Comparison of ENCODE assay signal across 14 cellular contexts in the genomic region with DNA sequence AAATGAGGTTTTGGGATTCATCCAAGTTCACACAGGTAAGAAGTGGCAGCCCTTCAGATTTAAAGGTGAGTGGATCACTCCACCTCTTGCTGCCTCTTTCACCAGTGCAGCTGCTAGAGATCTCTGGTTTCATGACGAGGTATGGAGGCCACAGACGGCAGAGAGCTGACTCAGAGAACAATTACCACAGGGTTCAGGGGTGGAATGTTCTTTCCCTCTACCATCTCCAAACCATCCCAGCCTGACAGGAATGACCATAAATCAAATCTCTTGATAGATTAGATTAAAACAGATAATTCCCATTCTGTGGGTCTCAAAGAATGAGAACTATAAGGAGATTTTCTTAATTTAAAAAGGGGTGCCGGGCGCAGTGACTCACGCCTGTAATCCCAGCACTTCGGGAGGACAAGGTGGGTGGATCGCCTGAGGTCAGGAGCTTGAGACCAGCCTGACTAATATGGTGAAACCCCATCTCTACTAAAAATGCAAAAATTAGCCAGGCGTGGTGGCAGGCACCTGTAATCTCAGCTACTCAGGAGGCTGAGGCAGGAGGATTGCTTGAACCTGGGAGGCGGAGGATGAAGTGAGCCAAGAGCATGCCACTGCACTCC.
DNase-seq lines count a peak whose midpoint lies in the region; ATAC-seq, FAIRE-seq and TF ChIP-seq lines count a peak whose summit lies in the region.
"Had no signal": no experiment of that assay in that cellular context is flagged by ENCODE, and none has a peak within 500 bp of the region (broad histone marks: within the 10 kb centered on the region; RNA-seq: fewer than 3 reads in every experiment).

No MANE protein-coding gene starts in this region.

- TF ChIP-seq RAD21 in K562 (CRISPR knock-in tag; conservative IDR thresholded peaks at IDR 0.05 in 1 of 2, IDR thresholded peaks at IDR 0.05 in 1 of 2) = no peak

- in situ Hi-C loops in K562 (cut with MboI) = loop anchor here (10.0 kb wide), 1 partner anchor 914 kb away; no protein-coding TSS in a partner anchor

- ATAC-seq in K562 = no peak
- no peak for ATAC-seq in GM21381 (IDR thresholded peaks at IDR 0.05; ENCODE audit: unreplicated experiment)
- no peak for ATAC-seq in GM18861 (IDR thresholded peaks at IDR 0.05; ENCODE audit: unreplicated experiment)
- ATAC-seq: gastrocnemius medialis had no signal

- H4K20me1 ChIP-seq in K562 (replicated peaks; ENCODE audit: control insufficient read depth, insufficient read depth, low read length) = no peaks in the 10 kb centered on the region

- no peaks in the 10 kb centered on the region for H3K9me1 ChIP-seq in K562 (ENCODE audit: control insufficient read depth, insufficient read depth, low read length)

- CTCF ChIA-PET in K562 (lab: Yijun Ruan, JAX; ENCODE audit: low intra/inter-chr PET ratio) = interaction anchor here (0.7 kb wide), 1 partner anchor 910 kb away, joined by 4 read pairs; no protein-coding TSS in a partner anchor

- H3K79me2 ChIP-seq in K562 (ENCODE audit: control insufficient read depth, insufficient read depth, low read length) = no peaks in the 10 kb centered on the region
- H3K79me2 ChIP-seq in parathyroid adenoma = no peaks in the 10 kb centered on the region

- no TSS peak for BruUV-seq in K562 (replicated peaks; lab: Mats Ljungman, UMichigan)

- intact Hi-C loops in K562 (cut with micrococcal nuclease) = loop anchor here (2.0 to 5.0 kb wide), 5 partner anchors 63 to 910 kb away; no protein-coding TSS in a partner anchor

- no peak for FAIRE-seq in K562 (lab: Jason Lieb, UNC)

- no peak overlapping the region for H3K4me2 ChIP-seq in K562 (ENCODE audit: insufficient read depth, low read length)
- H3K4me2 ChIP-seq in parathyroid adenoma (ENCODE audit: low read length) = no peak overlapping the region

- no peak overlapping the region for H3K27ac ChIP-seq in K562 (ENCODE audit: extremely low read depth, low read depth, low read length)
- peak overlapping the region; percentile 1 for H3K27ac ChIP-seq in parathyroid adenoma
- H3K27ac ChIP-seq: gastrocnemius medialis, upper lobe of left lung, WERI-Rb-1 had no signal

- no peak for TF ChIP-seq EP300 in K562 (IDR thresholded peaks at IDR 0.05; ENCODE audit: low read length)

- DNase-seq in DMS53 (lab: John Stamatoyannopoulos, UW) (peak; percentile 37), DMS53 treated with DMSO at 0.1 percent for 48 hours (lab: John Stamatoyannopoulos, UW; ENCODE audit: unreplicated experiment) (no peak), NCI-H226 (peak; percentile 86), K562 (ENCODE audit: extremely low read depth in 1 of 4, low spot score in 3 of 4) (no peak), pons (ENCODE audit: low spot score) (no peak)
- DNase-seq: 8988T; activated T-cell treated with anti-CD3 and anti-CD28 coated beads, Interleukin-2, amount 50 U/mL, for 48 hours; DMS 273 treated with DMSO at 0.1 percent for 48 hours; gastrocnemius medialis; upper lobe of left lung; WERI-Rb-1 had no signal

- H3K4me3 ChIP-seq in K562 = no peak overlapping the region
- H3K4me3 ChIP-seq in parathyroid adenoma (ENCODE audit: low read depth, low read length) = no peak overlapping the region
- H3K4me3 ChIP-seq: gastrocnemius medialis, upper lobe of left lung had no signal

- H3K27me3 ChIP-seq in K562 (ENCODE audit: control insufficient read depth in 2 of 2, insufficient read depth in 2 of 2, low read length in 2 of 2) (peaks cover 0 to 4% of the 10 kb centered on the region in 2 experiments; a peak in 1 of 5 replicates), parathyroid adenoma (ENCODE audit: control insufficient read depth, insufficient read depth, low read length) (no peaks in the 10 kb centered on the region)
- H3K27me3 ChIP-seq: gastrocnemius medialis, upper lobe of left lung had no signal

- H3K9ac ChIP-seq in K562 (ENCODE audit: insufficient read depth in 1 of 2, low read depth in 2 of 2, low read length in 2 of 2) = no peak overlapping the region
- no peak overlapping the region for H3K9ac ChIP-seq in parathyroid adenoma

- H3K36me3 ChIP-seq in K562 (ENCODE audit: control insufficient read depth, insufficient read depth, low read length) (no peaks in the 10 kb centered on the region), parathyroid adenoma (ENCODE audit: control insufficient read depth, insufficient read depth, low read length) (no peaks in the 10 kb centered on the region)
- H3K36me3 ChIP-seq: gastrocnemius medialis, upper lobe of left lung, WERI-Rb-1 had no signal

- POLR2A ChIA-PET in K562 (lab: Yijun Ruan, JAX) = no interaction called here

- TF ChIP-seq CTCF in K562 (IDR thresholded peaks at IDR 0.05 in 2 of 3, conservative IDR thresholded peaks at IDR 0.05 in 1 of 3; ENCODE audit: insufficient read depth in 2 of 3, low read depth in 1 of 3, low read length in 3 of 3) = no peak
- TF ChIP-seq CTCF in parathyroid adenoma (IDR thresholded peaks at IDR 0.05) = no peak

- WGBS in K562 (ENCODE audit: insufficient coverage, low coverage, missing lambda C conversion rate) = 2% methylated on average over 9 of the region's 9 CpGs

- no peak for TF ChIP-seq POLR2A in K562 (conservative IDR thresholded peaks at IDR 0.05)

- H3K9me3 ChIP-seq in K562 (replicated peaks; ENCODE audit: control insufficient read depth, insufficient read depth, low read depth, low read length) = no peaks in the 10 kb centered on the region
- H3K9me3 ChIP-seq in parathyroid adenoma (ENCODE audit: control insufficient read depth, low read length) = no peaks in the 10 kb centered on the region
- H3K9me3 ChIP-seq: gastrocnemius medialis, upper lobe of left lung had no signal

- H3K4me1 ChIP-seq in K562 (replicated peaks in 1 of 2; ENCODE audit: control insufficient read depth in 2 of 2, insufficient read depth in 2 of 2, low read length in 2 of 2) (no peaks in the 10 kb centered on the region), parathyroid adenoma (peaks cover 11% of the 10 kb centered on the region)
- H3K4me1 ChIP-seq: gastrocnemius medialis, upper lobe of left lung had no signal

- H2AFZ ChIP-seq in K562 (ENCODE audit: low read depth, low read length) (no peak overlapping the region), parathyroid adenoma (peak overlapping the region; percentile 26)

TF ChIP-seq in K562, 482 proteins besides CTCF, POLR2A, EP300 and RAD21:
- TF ChIP-seq ZNF217 (CRISPR knock-in tag; IDR thresholded peaks at IDR 0.05) (no peak), ZFX (CRISPR knock-in tag; IDR thresholded peaks at IDR 0.05) (no peak), SRSF3 (IDR thresholded peaks at IDR 0.05; ENCODE audit: insufficient read depth, low read length) (no peak), MEIS2 (IDR thresholded peaks at IDR 0.05; ENCODE audit: partially characterized antibody) (peak; percentile 10), BRD4 (IDR thresholded peaks at IDR 0.05) (no peak), POLR2AphosphoS5 (IDR thresholded peaks at IDR 0.05; ENCODE audit: control insufficient read depth, insufficient read depth, low read depth, low read length) (no peak)
- TF ChIP-seq, protein P1, sequence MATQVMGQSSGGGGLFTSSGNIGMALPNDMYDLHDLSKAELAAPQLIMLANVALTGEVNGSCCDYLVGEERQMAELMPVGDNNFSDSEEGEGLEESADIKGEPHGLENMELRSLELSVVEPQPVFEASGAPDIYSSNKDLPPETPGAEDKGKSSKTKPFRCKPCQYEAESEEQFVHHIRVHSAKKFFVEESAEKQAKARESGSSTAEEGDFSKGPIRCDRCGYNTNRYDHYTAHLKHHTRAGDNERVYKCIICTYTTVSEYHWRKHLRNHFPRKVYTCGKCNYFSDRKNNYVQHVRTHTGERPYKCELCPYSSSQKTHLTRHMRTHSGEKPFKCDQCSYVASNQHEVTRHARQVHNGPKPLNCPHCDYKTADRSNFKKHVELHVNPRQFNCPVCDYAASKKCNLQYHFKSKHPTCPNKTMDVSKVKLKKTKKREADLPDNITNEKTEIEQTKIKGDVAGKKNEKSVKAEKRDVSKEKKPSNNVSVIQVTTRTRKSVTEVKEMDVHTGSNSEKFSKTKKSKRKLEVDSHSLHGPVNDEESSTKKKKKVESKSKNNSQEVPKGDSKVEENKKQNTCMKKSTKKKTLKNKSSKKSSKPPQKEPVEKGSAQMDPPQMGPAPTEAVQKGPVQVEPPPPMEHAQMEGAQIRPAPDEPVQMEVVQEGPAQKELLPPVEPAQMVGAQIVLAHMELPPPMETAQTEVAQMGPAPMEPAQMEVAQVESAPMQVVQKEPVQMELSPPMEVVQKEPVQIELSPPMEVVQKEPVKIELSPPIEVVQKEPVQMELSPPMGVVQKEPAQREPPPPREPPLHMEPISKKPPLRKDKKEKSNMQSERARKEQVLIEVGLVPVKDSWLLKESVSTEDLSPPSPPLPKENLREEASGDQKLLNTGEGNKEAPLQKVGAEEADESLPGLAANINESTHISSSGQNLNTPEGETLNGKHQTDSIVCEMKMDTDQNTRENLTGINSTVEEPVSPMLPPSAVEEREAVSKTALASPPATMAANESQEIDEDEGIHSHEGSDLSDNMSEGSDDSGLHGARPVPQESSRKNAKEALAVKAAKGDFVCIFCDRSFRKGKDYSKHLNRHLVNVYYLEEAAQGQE (CRISPR knock-in tag; IDR thresholded peaks at IDR 0.05; ENCODE audit: low read depth) = no peak
TF ChIP-seq in K562: peak in this region for 1.

Comparison
In these comparisons a context has a peak if more than half of its experiments do, and no peak if none do; other contexts are left out.
1. DNase-seq: peak in DMS53 (single experiment) and NCI-H226 (single experiment); none in DMS53 treated with DMSO at 0.1 percent for 48 hours (single experiment), K562 (0 of 4) and pons (single experiment).